In genomic region chr10:114520453-114520852, GRCh38 we compare ENCODE assay signal across 8 cellular contexts.
DNase-seq lines count a peak whose midpoint lies in the region; ATAC-seq and TF ChIP-seq lines count a peak whose summit lies in the region.

No MANE protein-coding gene starts in this region.

- no peaks in the 10 kb centered on the region for H3K27me3 Mint-ChIP-seq in naive thymus-derived CD8-positive, alpha-beta T cell

- H3K36me3 ChIP-seq in MG63 = peaks cover 28% of the 10 kb centered on the region

- peaks cover 53 to 97% (median 94%) of the 10 kb centered on the region in 4 donors for H3K4me1 Mint-ChIP-seq in naive thymus-derived CD8-positive, alpha-beta T cell
- peaks cover 85% of the 10 kb centered on the region for H3K4me1 Mint-ChIP-seq in stimulated activated effector memory CD8-positive, alpha-beta T cell treated with anti-CD3 and anti-CD28 coated beads, Interleukin-12 subunit alpha, Interleukin-12 subunit beta, amount 100 ng/mL, for 72 hours

- peaks cover 0 to 39% (median 24%) of the 10 kb centered on the region in 3 donors for H3K36me3 Mint-ChIP-seq in naive thymus-derived CD8-positive, alpha-beta T cell
- H3K36me3 Mint-ChIP-seq in stimulated activated effector memory CD8-positive, alpha-beta T cell treated with anti-CD3 and anti-CD28 coated beads, Interleukin-12 subunit alpha, Interleukin-12 subunit beta, amount 100 ng/mL, for 72 hours = no peaks in the 10 kb centered on the region

- peak in 1 of 2 donors; percentile 19 for ATAC-seq in naive thymus-derived CD8-positive, alpha-beta T cell
- ATAC-seq in stimulated activated effector memory CD8-positive, alpha-beta T cell treated with anti-CD3 and anti-CD28 coated beads, Interleukin-12 subunit alpha, Interleukin-12 subunit beta, amount 100 ng/mL, for 72 hours = no peak

- DNase-seq in COLO668 (lab: John Stamatoyannopoulos, UW; ENCODE audit: unreplicated experiment) (peak; percentile 13), MG63 (peak; percentile 42), coronary artery (ENCODE audit: low spot score) (no peak), activated gamma-delta T cell (lab: John Stamatoyannopoulos, UW) (no peak), SKM-1 treated with dmso at 0.1 percent for 144 hours (lab: John Stamatoyannopoulos, UW; ENCODE audit: unreplicated experiment) (no peak)
- peak in 4 of 10 donors; percentile 36 to 68 (median 53) for DNase-seq in naive thymus-derived CD8-positive, alpha-beta T cell
- DNase-seq in stimulated activated CD4-positive, alpha-beta T cell treated with anti-CD3 and anti-CD28 coated beads, Interleukin-4, amount 100 ng/mL, for 1 hour = no peak
- DNase-seq in stimulated activated effector memory CD8-positive, alpha-beta T cell treated with anti-CD3 and anti-CD28 coated beads, Interleukin-12 subunit alpha, Interleukin-12 subunit beta, amount 100 ng/mL, for 72 hours (ENCODE audit: low spot score in 2 of 2) = no peak

- H3K9me3 Mint-ChIP-seq in naive thymus-derived CD8-positive, alpha-beta T cell = no peaks in the 10 kb centered on the region
- H3K9me3 Mint-ChIP-seq in stimulated activated effector memory CD8-positive, alpha-beta T cell treated with anti-CD3 and anti-CD28 coated beads, Interleukin-12 subunit alpha, Interleukin-12 subunit beta, amount 100 ng/mL, for 72 hours = no peaks in the 10 kb centered on the region

- peak overlapping the region; percentile 25 to 64 for H3K27ac ChIP-seq in coronary artery

- peak overlapping the region; percentile 94 to 100 (median 98) for H3K27ac Mint-ChIP-seq in naive thymus-derived CD8-positive, alpha-beta T cell
- H3K27ac Mint-ChIP-seq in stimulated activated effector memory CD8-positive, alpha-beta T cell treated with anti-CD3 and anti-CD28 coated beads, Interleukin-12 subunit alpha, Interleukin-12 subunit beta, amount 100 ng/mL, for 72 hours = no peak overlapping the region

- no peaks in the 10 kb centered on the region for H3K27me3 ChIP-seq in MG63

- H3K4me3 Mint-ChIP-seq in naive thymus-derived CD8-positive, alpha-beta T cell = peak overlapping the region; percentile 70 to 92 (median 84)
- no peak overlapping the region for H3K4me3 Mint-ChIP-seq in stimulated activated effector memory CD8-positive, alpha-beta T cell treated with anti-CD3 and anti-CD28 coated beads, Interleukin-12 subunit alpha, Interleukin-12 subunit beta, amount 100 ng/mL, for 72 hours

- H3K9me3 ChIP-seq in MG63 = no peaks in the 10 kb centered on the region

- POLR2A ChIA-PET in naive thymus-derived CD8-positive, alpha-beta T cell (lab: Charles Lee) = interaction anchor here (1.2 to 23.3 kb wide), 3 partner anchors 14 to 24 kb away, joined by 3 to 654 read pairs (median 4); no protein-coding TSS in a partner anchor

- no peak for TF ChIP-seq CTCF in coronary artery (IDR thresholded peaks at IDR 0.05)

- H3K4me3 ChIP-seq in MG63 = no peak overlapping the region
- no peak overlapping the region for H3K4me3 ChIP-seq in coronary artery

Comparison
In these comparisons a context has a peak if more than half of its experiments do, and no peak if none do; other contexts are left out.
1. DNase-seq: peak in COLO668 (single experiment) and MG63 (single experiment); none in coronary artery (single experiment), activated gamma-delta T cell (single experiment), stimulated activated CD4-positive, alpha-beta T cell treated with anti-CD3 and anti-CD28 coated beads, Interleukin-4, amount 100 ng/mL, for 1 hour (single experiment), SKM-1 treated with dmso at 0.1 percent for 144 hours (single experiment) and stimulated activated effector memory CD8-positive, alpha-beta T cell treated with anti-CD3 and anti-CD28 coated beads, Interleukin-12 subunit alpha, Interleukin-12 subunit beta, amount 100 ng/mL, for 72 hours (0 of 2).